ENCODE assay signal across 8 cellular contexts in the genomic region with DNA sequence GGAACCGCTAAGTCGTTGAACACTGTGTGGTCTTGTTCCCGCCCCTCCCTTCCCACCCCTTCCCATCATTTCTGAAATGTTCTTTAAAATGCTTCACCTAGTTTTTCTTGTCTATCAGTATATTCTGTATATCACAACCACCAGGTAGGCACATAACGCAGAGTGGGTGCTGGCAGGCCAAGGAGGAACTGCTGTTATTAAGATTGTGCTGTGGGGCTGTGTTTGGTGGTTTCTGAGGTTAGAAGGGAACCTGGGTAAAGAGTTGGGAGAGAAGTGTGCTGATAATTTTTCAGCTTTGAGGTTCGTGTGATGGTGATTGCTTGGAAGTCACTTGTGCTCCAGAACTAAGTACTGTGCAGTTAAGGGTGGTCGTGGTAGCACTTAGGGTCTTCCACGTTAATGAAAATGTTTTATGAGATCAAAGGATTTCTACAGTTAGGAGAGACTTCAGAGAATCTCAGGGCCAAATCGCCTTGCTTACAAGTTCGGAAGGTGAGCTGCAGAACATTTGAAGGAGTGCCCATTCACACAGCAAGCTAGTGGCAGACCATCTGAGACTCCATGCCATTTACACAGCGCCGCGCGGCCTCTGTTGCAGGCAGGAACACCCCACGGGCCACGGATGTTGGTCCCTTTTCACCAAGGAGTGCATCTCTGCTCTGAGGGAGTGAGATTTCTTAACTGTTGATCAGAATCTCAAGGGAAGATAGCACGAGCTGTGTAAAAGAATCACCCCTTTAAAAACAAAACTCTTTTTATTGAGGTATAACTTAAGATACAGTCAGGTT. TPM values are rescaled to one million over a fixed set of nuclear protein-coding genes. Genes with fewer than 3 reads are reported as not detected.
DNase-seq lines count a peak whose midpoint lies in the region; TF ChIP-seq lines count a peak whose summit lies in the region.

No MANE protein-coding gene starts in this region.

- H3K9me3 ChIP-seq in DOHH2 (ENCODE audit: control insufficient read depth, insufficient read depth, low read length) = no peaks in the 10 kb centered on the region
- no peaks in the 10 kb centered on the region for H3K9me3 ChIP-seq in Peyer's patch
- H3K9me3 ChIP-seq in duodenal mucosa (ENCODE audit: control insufficient read depth in 1 of 2, low read length in 2 of 2) = no peaks in the 10 kb centered on the region
- no peaks in the 10 kb centered on the region for H3K9me3 ChIP-seq in neuron (ENCODE audit: low read length)

- no peak overlapping the region for H2AFZ ChIP-seq in neuron (ENCODE audit: low read depth, low read length)

- H3K9me2 ChIP-seq in DOHH2 (replicated peaks; ENCODE audit: control insufficient read depth, low read length) = no peaks in the 10 kb centered on the region

- peaks cover 44% of the 10 kb centered on the region for H3K4me1 ChIP-seq in DOHH2 (ENCODE audit: control insufficient read depth, low read length)
- peaks cover 6 to 22% (median 13%) of the 10 kb centered on the region in 4 donors for H3K4me1 ChIP-seq in Peyer's patch
- peaks cover 23% of the 10 kb centered on the region in 2 donors for H3K4me1 ChIP-seq in duodenal mucosa (ENCODE audit: control insufficient read depth in 1 of 2, insufficient read depth in 2 of 2, low read length in 2 of 2)
- H3K4me1 ChIP-seq in neuron (ENCODE audit: insufficient read depth, low read length) = peaks cover 20% of the 10 kb centered on the region

- peaks cover 63% of the 10 kb centered on the region for H3K79me2 ChIP-seq in DOHH2 (ENCODE audit: control insufficient read depth, low read length)

- H3K27ac ChIP-seq in DOHH2 (ENCODE audit: low read depth, low read length) (no peak overlapping the region; the same call in 1 of the 2 replicates), Peyer's patch (peak overlapping the region in 3 of 4 donors; percentile 95 to 100 (median 97)), duodenal mucosa (ENCODE audit: low read depth, low read length) (no peak overlapping the region)

- DNase-seq in Peyer's patch (no peak), GDM1 (lab: John Stamatoyannopoulos, UW) (no peak)
- DNase-seq in stimulated activated CD4-positive, alpha-beta T cell treated with anti-CD3 and anti-CD28 coated beads, Interleukin-4, amount 100 ng/mL, for 4 hours = no peak
- DNase-seq in activated CD8-positive, alpha-beta memory T cell treated with anti-CD3 and anti-CD28 coated beads for 24 hours = no peak
- no peak for DNase-seq in activated CD8-positive, alpha-beta memory T cell treated with anti-CD3 and anti-CD28 coated beads, Interleukin-2, amount 50 U/mL, for 48 hours

- H4K20me1 ChIP-seq in DOHH2 (ENCODE audit: control insufficient read depth, insufficient read depth, low read depth, low read length) = peaks cover 47% of the 10 kb centered on the region

- no peak for TF ChIP-seq POLR2A in Peyer's patch (IDR thresholded peaks at IDR 0.05)

- H3K27me3 ChIP-seq in DOHH2 (ENCODE audit: control insufficient read depth, low read length) (no peaks in the 10 kb centered on the region), Peyer's patch (no peaks in the 10 kb centered on the region), duodenal mucosa (ENCODE audit: control insufficient read depth in 1 of 2, insufficient read depth in 2 of 2, low read length in 2 of 2) (no peaks in the 10 kb centered on the region), neuron (ENCODE audit: insufficient read depth, low read length) (no peaks in the 10 kb centered on the region)

- H3K9ac ChIP-seq in duodenal mucosa (ENCODE audit: low read depth in 1 of 2, low read length in 2 of 2) = peak overlapping the region in 1 of 2 donors; percentile 69

- TF ChIP-seq CTCF in DOHH2 (IDR thresholded peaks at IDR 0.05; ENCODE audit: low read depth, low read length, poor library complexity, severe bottlenecking) (no peak), Peyer's patch (IDR thresholded peaks at IDR 0.05) (no peak)

- peaks cover 11% of the 10 kb centered on the region for H3F3A ChIP-seq in DOHH2 (ENCODE audit: control insufficient read depth, insufficient read depth)

- peaks cover 62% of the 10 kb centered on the region for H3K36me3 ChIP-seq in DOHH2 (ENCODE audit: control insufficient read depth, low read length)
- peaks cover 0 to 10% (median 0%) of the 10 kb centered on the region in 3 donors for H3K36me3 ChIP-seq in Peyer's patch
- peaks cover 0 to 21% of the 10 kb centered on the region in 2 donors for H3K36me3 ChIP-seq in duodenal mucosa (ENCODE audit: control insufficient read depth in 1 of 2, insufficient read depth in 2 of 2, low read length in 2 of 2)
- H3K36me3 ChIP-seq in neuron (ENCODE audit: insufficient read depth, low read length) = peaks cover 18% of the 10 kb centered on the region

- H3K4me3 ChIP-seq in DOHH2 (ENCODE audit: low read length) = peak overlapping the region; percentile 98
- peak overlapping the region; percentile 57 to 96 (median 80) for H3K4me3 ChIP-seq in Peyer's patch
- peak overlapping the region; percentile 75 to 81 for H3K4me3 ChIP-seq in duodenal mucosa (ENCODE audit: low read depth in 1 of 2, low read length in 2 of 2)
- peak overlapping the region; percentile 92 for H3K4me3 ChIP-seq in neuron (ENCODE audit: low read length)

- peak overlapping the region; percentile 68 for H3K4me2 ChIP-seq in DOHH2 (ENCODE audit: low read length)

RNA-seq across cellular contexts. Expression of gene UBE3C, which starts 1.6 kb away (rescaled TPM):
- 100 to 1,000 TPM in 3 of 4 donors, 10 to 100 TPM in 1; 76.4 to 106 (median 101) TPM for total RNA-seq in Peyer's patch

Comparison
In these comparisons a context has a peak if more than half of its experiments do, and no peak if none do; other contexts are left out.
1. H3K27ac ChIP-seq: peak in Peyer's patch (3 of 4); none in DOHH2 (single experiment) and duodenal mucosa (single experiment).
2. Peak in every context shown above with its lines, with median percentiles within 50 percentile points of each other: H3K4me3 ChIP-seq.